Comparison of ENCODE assay signal across 19 cellular contexts in genomic region chr5:41921874-41922273, GRCh38. TPM values are rescaled to one million over a fixed set of nuclear protein-coding genes. Genes with fewer than 3 reads are reported as not detected.
A peak's percentile ranks its signal among the peaks of the same experiment; 100 is the strongest.
DNase-seq lines count a peak whose midpoint lies in the region; ATAC-seq, FAIRE-seq and TF ChIP-seq lines count a peak whose summit lies in the region.
"Had no signal": no experiment of that assay in that cellular context is flagged by ENCODE, and none has a peak within 500 bp of the region (broad histone marks: within the 10 kb centered on the region; RNA-seq: fewer than 3 reads in every experiment).

No MANE protein-coding gene starts in this region.

- dilution Hi-C loops in endothelial cell of umbilical vein (cut with MboI; ENCODE audit: extremely low pct_ligation_motif_present, low sequenced_read_pairs) = no loop called here

- peaks cover 22% of the 10 kb centered on the region for H3K4me1 ChIP-seq in endothelial cell of umbilical vein (ENCODE audit: control insufficient read depth, extremely low read depth, insufficient read depth, low read length)
- H3K4me1 ChIP-seq in osteoblast (ENCODE audit: insufficient read depth, low read length) = peaks cover 19% of the 10 kb centered on the region
- no peaks in the 10 kb centered on the region for H3K4me1 ChIP-seq in colonic mucosa

- peak; percentile 86 for FAIRE-seq in endothelial cell of umbilical vein (lab: Jason Lieb, UNC)

- H3K4me3 Mint-ChIP-seq in HFFc6 = no peak overlapping the region
- H3K4me3 Mint-ChIP-seq: activated CD4-positive, alpha-beta memory T cell treated with anti-CD3 and anti-CD28 coated beads, Interleukin-2, amount 10 ng/mL, durations not matched to agents 7 days and 5 days; neural crest cell; stimulated activated naive CD8-positive, alpha-beta T cell treated with anti-CD3 and anti-CD28 coated beads, Interleukin-15, amount 100 ng/mL, for 72 hours had no signal

- H3K9me1 ChIP-seq in endothelial cell of umbilical vein (replicated peaks; ENCODE audit: control insufficient read depth, extremely low read depth, insufficient read depth, low read length) = no peaks in the 10 kb centered on the region

- TF ChIP-seq CTCF in HFFc6 (IDR thresholded peaks at IDR 0.05) = no peak
- no peak for TF ChIP-seq CTCF in endothelial cell of umbilical vein (IDR thresholded peaks at IDR 0.05; ENCODE audit: extremely low read depth in 1 of 2, insufficient read depth in 1 of 2, low read depth in 1 of 2, low read length in 2 of 2)
- TF ChIP-seq CTCF in osteoblast (IDR thresholded peaks at IDR 0.05; ENCODE audit: extremely low read depth, low read depth, low read length) = no peak
- TF ChIP-seq CTCF in GM10248 (IDR thresholded peaks at IDR 0.05; ENCODE audit: control extremely low read depth, extremely low read depth, low read depth, missing control alignments) = no peak
- no peak for TF ChIP-seq CTCF in colonic mucosa (IDR thresholded peaks at IDR 0.05)

- peaks cover 38% of the 10 kb centered on the region for H3K4me1 Mint-ChIP-seq in HFFc6 (ENCODE audit: low read depth)

- no peaks in the 10 kb centered on the region for H4K20me1 ChIP-seq in endothelial cell of umbilical vein (replicated peaks; ENCODE audit: control insufficient read depth, extremely low read depth, insufficient read depth, low read length)
- no peaks in the 10 kb centered on the region for H4K20me1 ChIP-seq in osteoblast (ENCODE audit: insufficient read depth, low read length)

- CTCF ChIA-PET in endothelial cell of umbilical vein (lab: Charles Lee) = interaction anchor here (0.9 to 2.2 kb wide), 4 partner anchors 12 to 845 kb away, joined by 3 to 10 read pairs (median 6); partner anchors contain the start of gene RIMOC1
- CTCF ChIA-PET in GM10248 (lab: Yijun Ruan, JAX) = interaction anchor here (1.1 to 1.9 kb wide), 2 partner anchors 65 to 84 kb away, joined by 3 to 5 read pairs; no protein-coding TSS in a partner anchor

- peak overlapping the region; percentile 65 for H3K4me2 ChIP-seq in endothelial cell of umbilical vein (ENCODE audit: insufficient read depth, low read length)
- no peak overlapping the region for H3K4me2 ChIP-seq in osteoblast (ENCODE audit: insufficient read depth, low read length)

- no peak for ATAC-seq in GM18505 (IDR thresholded peaks at IDR 0.05; ENCODE audit: unreplicated experiment)
- ATAC-seq: Right ventricle myocardium inferior; stimulated activated naive CD8-positive, alpha-beta T cell treated with anti-CD3 and anti-CD28 coated beads, Interleukin-15, amount 100 ng/mL, for 72 hours had no signal

- peaks cover 2% of the 10 kb centered on the region; the same call in 1 of the 2 replicates for H3K27me3 Mint-ChIP-seq in HFFc6 (ENCODE audit: insufficient read depth)
- H3K27me3 Mint-ChIP-seq: activated CD4-positive, alpha-beta memory T cell treated with anti-CD3 and anti-CD28 coated beads, Interleukin-2, amount 10 ng/mL, durations not matched to agents 7 days and 5 days; stimulated activated naive CD8-positive, alpha-beta T cell treated with anti-CD3 and anti-CD28 coated beads, Interleukin-15, amount 100 ng/mL, for 72 hours had no signal

- peaks cover 9% of the 10 kb centered on the region for H3K36me3 Mint-ChIP-seq in HFFc6 (ENCODE audit: low read depth)

- BruUV-seq in endothelial cell of umbilical vein (replicated peaks; lab: Mats Ljungman, UMichigan) = no TSS peak

- intact Hi-C loops in endothelial cell of umbilical vein (cut with micrococcal nuclease) (loop anchor here (10.0 kb wide), 1 partner anchor 1563 kb away; the partner anchor contains the start of gene TMEM267), colonic mucosa (cut with DNase I) (no loop called here)

- H3K27me3 ChIP-seq in endothelial cell of umbilical vein (ENCODE audit: control insufficient read depth in 2 of 2, insufficient read depth in 2 of 2, low read length in 2 of 2) = no peaks in the 10 kb centered on the region
- H3K27me3 ChIP-seq in osteoblast (ENCODE audit: insufficient read depth, low read length) = no peaks in the 10 kb centered on the region
- H3K27me3 ChIP-seq in colonic mucosa = no peaks in the 10 kb centered on the region

- peaks cover 5 to 9% of the 10 kb centered on the region in 2 experiments for H3K36me3 ChIP-seq in endothelial cell of umbilical vein (ENCODE audit: control insufficient read depth in 2 of 2, extremely low read depth in 1 of 2, insufficient read depth in 2 of 2, low read length in 2 of 2)
- H3K36me3 ChIP-seq in osteoblast (ENCODE audit: insufficient read depth, low read length) = peaks cover 26% of the 10 kb centered on the region
- H3K36me3 ChIP-seq in colonic mucosa = no peaks in the 10 kb centered on the region

- H2AFZ ChIP-seq in endothelial cell of umbilical vein (ENCODE audit: low read depth, low read length) (no peak overlapping the region), osteoblast (ENCODE audit: low read length) (no peak overlapping the region)

- TF ChIP-seq POLR2A in endothelial cell of umbilical vein (IDR thresholded peaks at IDR 0.05; ENCODE audit: low read depth, low read length) (no peak), GM18505 (IDR thresholded peaks at IDR 0.05; ENCODE audit: borderline replicate concordance, extremely low read depth, insufficient read depth, insufficient read length) (no peak)

- peak; percentile 45 for DNase-seq in HFFc6
- DNase-seq in RPMI8226 = peak; percentile 14
- DNase-seq in endothelial cell of umbilical vein (ENCODE audit: low read depth, low spot score) = peak; percentile 90
- DNase-seq in osteoblast (ENCODE audit: insufficient read length, low spot score, missing footprints) = no peak
- no peak for DNase-seq in GM10248 (ENCODE audit: extremely low spot score)
- no peak for DNase-seq in COLO668 (lab: John Stamatoyannopoulos, UW; ENCODE audit: unreplicated experiment)
- DNase-seq in colonic mucosa = no peak
- DNase-seq: activated CD4-positive, alpha-beta memory T cell treated with anti-CD3 and anti-CD28 coated beads, Interleukin-2, amount 10 ng/mL, durations not matched to agents 7 days and 5 days; activated effector memory CD4-positive, alpha-beta T cell treated with anti-CD3 and anti-CD28 coated beads, Interleukin-2, amount 50 U/mL, for 16 hours; C1 segment of cervical spinal cord; caudate nucleus; DMS79 treated with DMSO at 0.1 percent for 48 hours; hypothalamus; NCI-H146; NCI-H524 treated with DMSO at 0.1 percent for 48 hours; stimulated activated naive CD8-positive, alpha-beta T cell treated with anti-CD3 and anti-CD28 coated beads, Interleukin-15, amount 100 ng/mL, for 72 hours had no signal

- H3K9me3 ChIP-seq in endothelial cell of umbilical vein (replicated peaks; ENCODE audit: control insufficient read depth, insufficient read depth, low read length) = no peaks in the 10 kb centered on the region
- H3K9me3 ChIP-seq in osteoblast (ENCODE audit: low read depth, low read length) = no peaks in the 10 kb centered on the region
- no peaks in the 10 kb centered on the region for H3K9me3 ChIP-seq in colonic mucosa

- H3K9ac ChIP-seq in endothelial cell of umbilical vein (replicated peaks; ENCODE audit: extremely low read depth, insufficient read depth, low read length) (peak overlapping the region; percentile 48), colonic mucosa (ENCODE audit: low read depth in 2 of 2, low read length in 2 of 2) (no peak overlapping the region)

- no peaks in the 10 kb centered on the region for H3K79me2 ChIP-seq in endothelial cell of umbilical vein (ENCODE audit: control insufficient read depth, insufficient read depth, low read length)
- H3K79me2 ChIP-seq in osteoblast (ENCODE audit: insufficient read depth, low read length) = peaks cover 2% of the 10 kb centered on the region

- POLR2A ChIA-PET in endothelial cell of umbilical vein (lab: Charles Lee) (interaction anchor here (1.4 kb wide), 1 partner anchor 18 kb away, joined by 4 read pairs; no protein-coding TSS in a partner anchor), GM10248 (lab: Yijun Ruan, JAX) (no interaction called here)

- H3K27ac Mint-ChIP-seq in HFFc6 = peak overlapping the region; percentile 67
- H3K27ac Mint-ChIP-seq: activated CD4-positive, alpha-beta memory T cell treated with anti-CD3 and anti-CD28 coated beads, Interleukin-2, amount 10 ng/mL, durations not matched to agents 7 days and 5 days; stimulated activated naive CD8-positive, alpha-beta T cell treated with anti-CD3 and anti-CD28 coated beads, Interleukin-15, amount 100 ng/mL, for 72 hours had no signal

- H3K4me3 ChIP-seq in endothelial cell of umbilical vein (replicated peaks in 1 of 3; ENCODE audit: insufficient read depth in 1 of 3, low read depth in 1 of 3, low read length in 3 of 3) (no peak overlapping the region), osteoblast (ENCODE audit: insufficient read depth, low read length) (no peak overlapping the region), colonic mucosa (no peak overlapping the region)

- H3K9me3 Mint-ChIP-seq in HFFc6 = no peaks in the 10 kb centered on the region
- H3K9me3 Mint-ChIP-seq: activated CD4-positive, alpha-beta memory T cell treated with anti-CD3 and anti-CD28 coated beads, Interleukin-2, amount 10 ng/mL, durations not matched to agents 7 days and 5 days; neural crest cell; stimulated activated naive CD8-positive, alpha-beta T cell treated with anti-CD3 and anti-CD28 coated beads, Interleukin-15, amount 100 ng/mL, for 72 hours had no signal

- H3K27ac ChIP-seq in endothelial cell of umbilical vein (ENCODE audit: insufficient read depth, low read depth, low read length) (peak overlapping the region; percentile 65), osteoblast (ENCODE audit: low read depth, low read length) (peak overlapping the region; percentile 43), colonic mucosa (no peak overlapping the region)

RNA-seq across cellular contexts. Expression of gene FBXO4, which starts 3.2 kb away (rescaled TPM):
- total RNA-seq in HFFc6 (2021; fragmentation: NEBNext Ultra II Directional; extraction: Animal tissue kit (Norgen Biotek cat#: 25700)) = 1 to 10 TPM; 4.8 to 7.9 (median 6.0) TPM
- total RNA-seq in endothelial cell of umbilical vein = 7.0 and 7.7 TPM in 2 replicates
- 4.3 and 4.4 TPM in 2 replicates for polyA plus RNA-seq in endothelial cell of umbilical vein
- 4.8 and 5.0 TPM in 2 replicates for polyA plus RNA-seq in endothelial cell of umbilical vein (2011; cell fraction: cytosol; rRNA removed)
- 4.6 and 6.5 TPM in 2 replicates for polyA plus RNA-seq in endothelial cell of umbilical vein (2011; cell fraction: nucleus; rRNA removed)
- polyA plus RNA-seq in endothelial cell of umbilical vein (2012) = 4.5 and 4.9 TPM in 2 replicates
- 3.8 and 8.4 TPM in 2 replicates for polyA minus RNA-seq in endothelial cell of umbilical vein
- polyA minus RNA-seq in endothelial cell of umbilical vein (2011; cell fraction: cytosol; rRNA and poly(A)+ RNA removed) = 4.2 TPM
- 6.6 and 11.4 TPM in 2 replicates for polyA minus RNA-seq in endothelial cell of umbilical vein (2011; cell fraction: nucleus; rRNA and poly(A)+ RNA removed)
- 14.5 and 16.2 TPM in 2 replicates for total RNA-seq in osteoblast
- 1 to 10 TPM; 7.6 to 8.6 TPM for total RNA-seq in colonic mucosa

RNA-seq across cellular contexts. Expression of gene RIMOC1, which starts 17.7 kb away (rescaled TPM):
- 10 to 100 TPM; 31.1 to 38.9 (median 35.4) TPM for total RNA-seq in HFFc6 (2021; fragmentation: NEBNext Ultra II Directional; extraction: Animal tissue kit (Norgen Biotek cat#: 25700))
- total RNA-seq in endothelial cell of umbilical vein = 27.4 and 32.0 TPM in 2 replicates
- 13.1 and 15.7 TPM in 2 replicates for polyA plus RNA-seq in endothelial cell of umbilical vein
- 9.7 and 10.7 TPM in 2 replicates for polyA plus RNA-seq in endothelial cell of umbilical vein (2011; cell fraction: cytosol; rRNA removed)
- 9.0 and 13.7 TPM in 2 replicates for polyA plus RNA-seq in endothelial cell of umbilical vein (2011; cell fraction: nucleus; rRNA removed)
- 6.8 and 9.2 TPM in 2 replicates for polyA plus RNA-seq in endothelial cell of umbilical vein (2012)
- polyA minus RNA-seq in endothelial cell of umbilical vein = 23.4 and 31.2 TPM in 2 replicates
- polyA minus RNA-seq in endothelial cell of umbilical vein (2011; cell fraction: cytosol; rRNA and poly(A)+ RNA removed) = 26.5 TPM
- 10.4 and 18.0 TPM in 2 replicates for polyA minus RNA-seq in endothelial cell of umbilical vein (2011; cell fraction: nucleus; rRNA and poly(A)+ RNA removed)
- 31.1 and 31.8 TPM in 2 replicates for total RNA-seq in osteoblast
- total RNA-seq in colonic mucosa = 10 to 100 TPM; 23.1 to 29.7 TPM

RNA-seq across cellular contexts. Expression of gene OXCT1, which starts 51.6 kb away (rescaled TPM):
- total RNA-seq in HFFc6 (2021; fragmentation: NEBNext Ultra II Directional; extraction: Animal tissue kit (Norgen Biotek cat#: 25700)) = 10 to 100 TPM; 40.4 to 44.0 (median 40.8) TPM
- 33.7 and 37.4 TPM in 2 replicates for total RNA-seq in endothelial cell of umbilical vein
- polyA plus RNA-seq in endothelial cell of umbilical vein = 10.3 and 12.8 TPM in 2 replicates
- polyA plus RNA-seq in endothelial cell of umbilical vein (2011; cell fraction: cytosol; rRNA removed) = 18.7 and 20.7 TPM in 2 replicates
- polyA plus RNA-seq in endothelial cell of umbilical vein (2011; cell fraction: nucleus; rRNA removed) = 28.2 and 30.7 TPM in 2 replicates
- polyA plus RNA-seq in endothelial cell of umbilical vein (2012) = 39.1 and 44.9 TPM in 2 replicates
- polyA minus RNA-seq in endothelial cell of umbilical vein = 25.8 and 29.0 TPM in 2 replicates
- 28.5 TPM for polyA minus RNA-seq in endothelial cell of umbilical vein (2011; cell fraction: cytosol; rRNA and poly(A)+ RNA removed)
- polyA minus RNA-seq in endothelial cell of umbilical vein (2011; cell fraction: nucleus; rRNA and poly(A)+ RNA removed) = 27.1 and 39.2 TPM in 2 replicates
- total RNA-seq in osteoblast = 36.5 and 39.4 TPM in 2 replicates
- 10 to 100 TPM; 23.8 to 31.3 TPM for total RNA-seq in colonic mucosa

Comparison
In these comparisons a context has a peak if more than half of its experiments do, and no peak if none do; other contexts are left out.
1. DNase-seq: peak in HFFc6 (single experiment), RPMI8226 (single experiment) and endothelial cell of umbilical vein (single experiment); none in osteoblast (single experiment), GM10248 (single experiment), COLO668 (single experiment) and colonic mucosa (single experiment).